In genomic region chr17:21034350-21035235, GRCh38 we compare ENCODE assay signal across 8 cellular contexts. TPM values are rescaled to one million over a fixed set of nuclear protein-coding genes. Genes with fewer than 3 reads are reported as not detected.
A peak's percentile ranks its signal among the peaks of the same experiment; 100 is the strongest.
DNase-seq lines count a peak whose midpoint lies in the region; ATAC-seq, FAIRE-seq and TF ChIP-seq lines count a peak whose summit lies in the region.

No MANE protein-coding gene starts in this region.

- intact Hi-C loops in GM12878 (cut with micrococcal nuclease; ENCODE audit: unreplicated experiment) (no loop called here), mucosa of descending colon (cut with DNase I, micrococcal nuclease) (no loop called here), PC-3 (cut with micrococcal nuclease) (no loop called here)

- peak; percentile 56 for FAIRE-seq in GM12878 (lab: Jason Lieb, UNC)

- no peak overlapping the region for H2AFZ ChIP-seq in Loucy (ENCODE audit: low read length)
- no peak overlapping the region for H2AFZ ChIP-seq in GM12878 (ENCODE audit: control insufficient read depth, low read depth, low read length)
- no peak overlapping the region for H2AFZ ChIP-seq in PC-3 (ENCODE audit: low read length)

- H3F3A ChIP-seq in Loucy (ENCODE audit: low read depth) (0 out of 2 replicates have a peak, but pooled peaks cover 10% of the 10 kb centered on the region), PC-3 (ENCODE audit: low read length, unreplicated experiment) (no peaks in the 10 kb centered on the region)

- POLR2A ChIA-PET in GM12878 (lab: Charles Lee) (interaction anchor here (0.5 to 1.9 kb wide), 2 partner anchors 9 to 169 kb away, joined by 3 to 13 read pairs; partner anchors contain the start of gene USP22), PC-3 (lab: Charles Lee; ENCODE audit: unreplicated experiment) (no interaction called here)

- H3K79me2 ChIP-seq in Loucy (ENCODE audit: insufficient read depth, low read length) (peaks cover 100% of the 10 kb centered on the region), GM12878 (ENCODE audit: control insufficient read depth, insufficient read depth, low read length) (peaks cover 96% of the 10 kb centered on the region), PC-3 (ENCODE audit: low read length) (peaks cover 100% of the 10 kb centered on the region)

- H3K9me3 ChIP-seq in BLaER1 (no peaks in the 10 kb centered on the region), Loucy (ENCODE audit: insufficient read depth, low read depth, low read length) (no peaks in the 10 kb centered on the region), GM12878 (replicated peaks; ENCODE audit: control insufficient read depth, insufficient read depth, low read length) (no peaks in the 10 kb centered on the region), mucosa of descending colon (no peaks in the 10 kb centered on the region), PC-3 (ENCODE audit: low read length) (no peaks in the 10 kb centered on the region)

- TF ChIP-seq CTCF in Loucy (conservative IDR thresholded peaks at IDR 0.05; ENCODE audit: low read length) (no peak), GM12878 (IDR thresholded peaks at IDR 0.05 in 2 of 3, conservative IDR thresholded peaks at IDR 0.05 in 1 of 3; ENCODE audit: control insufficient read depth in 2 of 3, extremely low read depth in 1 of 3, insufficient read depth in 1 of 3, low read depth in 3 of 3, low read length in 3 of 3) (no peak), mucosa of descending colon (IDR thresholded peaks at IDR 0.05) (no peak), PC-3 (conservative IDR thresholded peaks at IDR 0.05; ENCODE audit: low read depth, low read length) (no peak)

- no peaks in the 10 kb centered on the region for H3K27me3 ChIP-seq in BLaER1
- H3K27me3 ChIP-seq in Loucy (ENCODE audit: insufficient read depth, low read length, poor library complexity, severe bottlenecking), result no peaks in the 10 kb centered on the region
- H3K27me3 ChIP-seq in GM12878 (replicated peaks in 1 of 2; ENCODE audit: control insufficient read depth in 2 of 2, insufficient read depth in 2 of 2, low read length in 1 of 2), result no peaks in the 10 kb centered on the region
- no peaks in the 10 kb centered on the region for H3K27me3 ChIP-seq in PC-3 (ENCODE audit: low read length)

- BruUV-seq in GM12878 (replicated peaks; lab: Mats Ljungman, UMichigan) (TSS peak; percentile 3), PC-3 (replicated peaks; lab: Mats Ljungman, UMichigan) (no TSS peak)

- TF ChIP-seq EP300 in GM12878 (IDR thresholded peaks at IDR 0.05; ENCODE audit: borderline replicate concordance in 1 of 2, control insufficient read depth in 1 of 2, low read depth in 2 of 2, low read length in 2 of 2), result peak; percentile 39 to 55; a peak in 2 of 4 replicates

- peak; percentile 71 for ATAC-seq in GM19463 (IDR thresholded peaks at IDR 0.05; ENCODE audit: unreplicated experiment)
- ATAC-seq in GM12878, result peak; percentile 66
- peak; percentile 33 for ATAC-seq in mucosa of descending colon
- ATAC-seq in GM19328 (IDR thresholded peaks at IDR 0.05; ENCODE audit: unreplicated experiment), result no peak
- ATAC-seq in PC-3, result no peak

- TF ChIP-seq RAD21 in GM12878 (IDR thresholded peaks at IDR 0.05; ENCODE audit: insufficient read depth, low read depth, low read length), result no peak

- H3K36me3 ChIP-seq in BLaER1, result peaks cover 61% of the 10 kb centered on the region
- peaks cover 27% of the 10 kb centered on the region; the same call in 1 of the 2 replicates for H3K36me3 ChIP-seq in Loucy (ENCODE audit: insufficient read depth, low read length)
- H3K36me3 ChIP-seq in GM12878 (ENCODE audit: control insufficient read depth in 2 of 2, insufficient read depth in 2 of 2, low read length in 1 of 2), result peaks cover 4 to 7% of the 10 kb centered on the region in 2 experiments; a peak in 3 of 4 replicates
- H3K36me3 ChIP-seq in mucosa of descending colon (ENCODE audit: low read depth), result no peaks in the 10 kb centered on the region
- H3K36me3 ChIP-seq in PC-3 (ENCODE audit: low read depth, low read length), result peaks cover 37% of the 10 kb centered on the region

- DNase-seq in GM12878 (ENCODE audit: low read depth, low spot score) (peak; percentile 38), mucosa of descending colon (peak in 1 of 3 donors; percentile 27), HPDE6-E6E7 (ENCODE audit: extremely low spot score) (no peak), PC-3 (no peak)

- 0 out of 2 replicates have a peak, but pooled peaks have one; percentile 48 for TF ChIP-seq POLR2A in GM12878 (IDR thresholded peaks at IDR 0.05; ENCODE audit: low read depth, low read length)

- CTCF ChIA-PET in GM12878 (lab: Yijun Ruan, JAX) (interaction anchor here (0.7 to 2.2 kb wide), 4 partner anchors 9 to 83 kb away, joined by 3 to 17 read pairs (median 6); partner anchors contain the start of gene USP22), PC-3 (lab: Charles Lee) (no interaction called here)

- no peaks in the 10 kb centered on the region for H3K9me2 ChIP-seq in Loucy (replicated peaks; ENCODE audit: low read depth, low read length)
- no peaks in the 10 kb centered on the region for H3K9me2 ChIP-seq in PC-3 (replicated peaks; ENCODE audit: low read length)

- SMC1A ChIA-PET in GM12878 (lab: Charles Lee; ENCODE audit: uncharacterized antibody, unreplicated experiment), result interaction anchor here (0.8 to 3.4 kb wide), 10 partner anchors 9 to 251 kb away, joined by 3 to 12 read pairs (median 4); no protein-coding TSS in a partner anchor

- WGBS in GM12878 (ENCODE audit: insufficient coverage, insufficient replicate concordance, low lambda C conversion rate, missing lambda C conversion rate), result under 1% methylated on average over 13 of the region's 13 CpGs

- peak overlapping the region; percentile 83 for H3K4me2 ChIP-seq in BLaER1
- H3K4me2 ChIP-seq in Loucy (ENCODE audit: low read depth, low read length, poor library complexity, severe bottlenecking), result peak overlapping the region; percentile 94
- H3K4me2 ChIP-seq in GM12878 (ENCODE audit: control insufficient read depth, insufficient read depth), result peak overlapping the region; percentile 87
- H3K4me2 ChIP-seq in PC-3 (ENCODE audit: low read length), result no peak overlapping the region

- H3K9ac ChIP-seq in BLaER1 (peak overlapping the region; percentile 71), Loucy (ENCODE audit: low read depth, low read length, poor library complexity, severe bottlenecking) (peak overlapping the region; percentile 55), GM12878 (ENCODE audit: control insufficient read depth, insufficient read depth, low read length) (peak overlapping the region; percentile 48), PC-3 (ENCODE audit: low read length) (no peak overlapping the region)

- in situ Hi-C loops in GM12878 (cut with MboI), result loop anchor here (5.0 kb wide), 1 partner anchor 178 kb away; the partner anchor contains the start of gene TMEM11

- peak overlapping the region; percentile 67 for H3K27ac ChIP-seq in BLaER1
- peak overlapping the region; percentile 67 for H3K27ac ChIP-seq in GM12878 (ENCODE audit: control insufficient read depth, insufficient read depth)
- H3K27ac ChIP-seq in PC-3 (ENCODE audit: low read length), result no peak overlapping the region

- peaks cover 100% of the 10 kb centered on the region for H4K20me1 ChIP-seq in BLaER1
- peaks cover 99% of the 10 kb centered on the region for H4K20me1 ChIP-seq in Loucy (ENCODE audit: insufficient read depth, low read length, poor library complexity, severe bottlenecking)
- peaks cover 28% of the 10 kb centered on the region for H4K20me1 ChIP-seq in GM12878 (ENCODE audit: control insufficient read depth, insufficient read depth)
- peaks cover 94% of the 10 kb centered on the region for H4K20me1 ChIP-seq in PC-3 (ENCODE audit: low read length)

- peaks cover 95% of the 10 kb centered on the region for H3K4me1 ChIP-seq in BLaER1
- peaks cover 56% of the 10 kb centered on the region for H3K4me1 ChIP-seq in Loucy (ENCODE audit: insufficient read depth, low read length, poor library complexity, severe bottlenecking)
- H3K4me1 ChIP-seq in GM12878 (ENCODE audit: control insufficient read depth, insufficient read depth, low read length), result peaks cover 38% of the 10 kb centered on the region
- peaks cover 42% of the 10 kb centered on the region for H3K4me1 ChIP-seq in mucosa of descending colon (ENCODE audit: low read depth)
- H3K4me1 ChIP-seq in PC-3 (ENCODE audit: insufficient read depth, low read length), result peaks cover 31% of the 10 kb centered on the region

- H3K4me3 ChIP-seq in BLaER1 (peak overlapping the region; percentile 49), Loucy (ENCODE audit: low read length, poor library complexity, severe bottlenecking) (peak overlapping the region; percentile 89), GM12878 (peak overlapping the region; percentile 54), mucosa of descending colon (no peak overlapping the region), PC-3 (ENCODE audit: low read length) (no peak overlapping the region)

- RAD21 ChIA-PET in GM12878 (lab: Charles Lee; ENCODE audit: unreplicated experiment), result interaction anchor here (0.7 to 1.6 kb wide), 3 partner anchors 9 to 195 kb away, joined by 3 to 12 read pairs (median 7); partner anchors contain the start of gene USP22

TF ChIP-seq in GM12878, 131 proteins besides CTCF, POLR2A, EP300 and RAD21 (continues in another document):
- TF ChIP-seq CBX5 (IDR thresholded peaks at IDR 0.05; ENCODE audit: low read depth) (no peak), MEF2A (IDR thresholded peaks at IDR 0.05; ENCODE audit: insufficient read depth, low read depth, low read length) (peak; percentile 98), DPF2 (IDR thresholded peaks at IDR 0.05) (0 out of 2 replicates have a peak, but pooled peaks have one; percentile 22), CREM (IDR thresholded peaks at IDR 0.05; ENCODE audit: low read depth) (no peak; the same call in 1 of the 2 replicates), ZBED1 (IDR thresholded peaks at IDR 0.05; ENCODE audit: borderline replicate concordance) (peak; percentile 64; the same call in 1 of the 2 replicates), IKZF2 (IDR thresholded peaks at IDR 0.05) (peak; percentile 56 to 69; a peak in 3 of 4 replicates)

RNA-seq across cellular contexts. Expression of gene USP22, which starts 8.2 kb away (rescaled TPM):
- 204 and 220 TPM in 2 replicates for total RNA-seq in GM12878 (2013; cell fraction: nucleolus; rRNA removed)
- total RNA-seq in GM12878 (2014; rRNA removed) (130 and 140 TPM in 2 replicates), GM12878 (2014; rRNA removed; fragmentation: Illumina TruSeq; extraction: Trizol) (78.0 and 82.1 TPM in 2 replicates), GM12878 (2021) (200 and 218 TPM in 2 replicates), mucosa of descending colon (100 to 1,000 TPM; 162 to 168 (median 168) TPM), PC-3 (2014; rRNA removed) (188 and 215 TPM in 2 replicates)
- 71.5 TPM for polyA plus RNA-seq in GM12878 (2011; ENCODE audit: low read depth)
- polyA plus RNA-seq in GM12878 (2011; rRNA removed) (62.7 and 113 TPM in 2 replicates), GM12878 (2014; fragmentation: Illumina TruSeq; extraction: Trizol) (101 and 114 TPM in 2 replicates), GM12878 (2014; fragmentation: Nextera tagmentation; extraction: Ambion mirVana) (10 to 100 TPM; 10.8 to 11.6 TPM), GM12878 (2014; rRNA removed) (106 and 116 TPM in 2 replicates), GM12878 (2016; fragmentation: Nextera tagmentation; extraction: Ambion mirVana) (10 to 100 TPM; 85.6 to 91.9 TPM)
- 98.3 and 104 TPM in 2 replicates for polyA plus RNA-seq in GM12878 (2011; cell fraction: cytosol; rRNA removed)
- polyA plus RNA-seq in GM12878 (2011; cell fraction: nucleus; rRNA removed), result 131 and 163 TPM in 2 replicates
- polyA plus RNA-seq in GM12878 (2012), result 62.2 and 71.3 TPM in 2 replicates
- polyA minus RNA-seq in GM12878 (2011; rRNA and poly(A)+ RNA removed), result 147 and 182 TPM in 2 replicates
- polyA minus RNA-seq in GM12878 (2011; cell fraction: cytosol; rRNA and poly(A)+ RNA removed), result 69.5 and 91.4 TPM in 2 replicates
- 50.4 and 99.9 TPM in 2 replicates for polyA minus RNA-seq in GM12878 (2011; cell fraction: nucleus; rRNA and poly(A)+ RNA removed)

Comparison
In these comparisons a context has a peak if more than half of its experiments do, and no peak if none do; other contexts are left out.
1. H3K4me3 ChIP-seq: peak in BLaER1 (single experiment), Loucy (single experiment) and GM12878 (single experiment); none in mucosa of descending colon (single experiment) and PC-3 (single experiment).
2. ATAC-seq: peak in GM19463 (single experiment), GM12878 (single experiment) and mucosa of descending colon (single experiment); none in GM19328 (single experiment) and PC-3 (single experiment).